In genomic region chr17:66571745-66572144, GRCh38 we compare ENCODE assay signal across 2 cellular contexts.
A peak's percentile ranks its signal among the peaks of the same experiment; 100 is the strongest.
TF ChIP-seq lines count a peak whose summit lies in the region.

No MANE protein-coding gene starts in this region.

TF ChIP-seq in HEK293, 187 proteins besides CTCF, POLR2A, EP300 and RAD21 (continues in another document):
- TF ChIP-seq, protein P1, sequence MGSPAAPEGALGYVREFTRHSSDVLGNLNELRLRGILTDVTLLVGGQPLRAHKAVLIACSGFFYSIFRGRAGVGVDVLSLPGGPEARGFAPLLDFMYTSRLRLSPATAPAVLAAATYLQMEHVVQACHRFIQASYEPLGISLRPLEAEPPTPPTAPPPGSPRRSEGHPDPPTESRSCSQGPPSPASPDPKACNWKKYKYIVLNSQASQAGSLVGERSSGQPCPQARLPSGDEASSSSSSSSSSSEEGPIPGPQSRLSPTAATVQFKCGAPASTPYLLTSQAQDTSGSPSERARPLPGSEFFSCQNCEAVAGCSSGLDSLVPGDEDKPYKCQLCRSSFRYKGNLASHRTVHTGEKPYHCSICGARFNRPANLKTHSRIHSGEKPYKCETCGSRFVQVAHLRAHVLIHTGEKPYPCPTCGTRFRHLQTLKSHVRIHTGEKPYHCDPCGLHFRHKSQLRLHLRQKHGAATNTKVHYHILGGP (tag by site-specific recombination; IDR thresholded peaks at IDR 0.05): no peak
- TF ChIP-seq REPIN1 (tag by site-specific recombination; IDR thresholded peaks at IDR 0.05; ENCODE audit: low read depth) (no peak), ZNF600 (tag by site-specific recombination; IDR thresholded peaks at IDR 0.05) (peak; percentile 74), ZNF223 (tag by site-specific recombination; IDR thresholded peaks at IDR 0.05) (no peak), GLI2 (tag by site-specific recombination; IDR thresholded peaks at IDR 0.05; ENCODE audit: borderline replicate concordance, low read depth) (no peak), ZNF747 (tag by site-specific recombination; IDR thresholded peaks at IDR 0.05) (no peak), ZNF18 (tag by site-specific recombination; IDR thresholded peaks at IDR 0.05) (no peak), ZXDB (tag by site-specific recombination; IDR thresholded peaks at IDR 0.05) (0 out of 2 replicates have a peak, but pooled peaks have one; percentile 40), ZNF350 (tag by site-specific recombination; IDR thresholded peaks at IDR 0.05) (no peak), KLF10 (tag by site-specific recombination; IDR thresholded peaks at IDR 0.05) (no peak), ZBTB6 (tag by site-specific recombination; IDR thresholded peaks at IDR 0.05) (no peak), ZNF518A (tag by site-specific recombination; conservative IDR thresholded peaks at IDR 0.05; ENCODE audit: low read depth) (no peak)
- TF ChIP-seq, protein P2, sequence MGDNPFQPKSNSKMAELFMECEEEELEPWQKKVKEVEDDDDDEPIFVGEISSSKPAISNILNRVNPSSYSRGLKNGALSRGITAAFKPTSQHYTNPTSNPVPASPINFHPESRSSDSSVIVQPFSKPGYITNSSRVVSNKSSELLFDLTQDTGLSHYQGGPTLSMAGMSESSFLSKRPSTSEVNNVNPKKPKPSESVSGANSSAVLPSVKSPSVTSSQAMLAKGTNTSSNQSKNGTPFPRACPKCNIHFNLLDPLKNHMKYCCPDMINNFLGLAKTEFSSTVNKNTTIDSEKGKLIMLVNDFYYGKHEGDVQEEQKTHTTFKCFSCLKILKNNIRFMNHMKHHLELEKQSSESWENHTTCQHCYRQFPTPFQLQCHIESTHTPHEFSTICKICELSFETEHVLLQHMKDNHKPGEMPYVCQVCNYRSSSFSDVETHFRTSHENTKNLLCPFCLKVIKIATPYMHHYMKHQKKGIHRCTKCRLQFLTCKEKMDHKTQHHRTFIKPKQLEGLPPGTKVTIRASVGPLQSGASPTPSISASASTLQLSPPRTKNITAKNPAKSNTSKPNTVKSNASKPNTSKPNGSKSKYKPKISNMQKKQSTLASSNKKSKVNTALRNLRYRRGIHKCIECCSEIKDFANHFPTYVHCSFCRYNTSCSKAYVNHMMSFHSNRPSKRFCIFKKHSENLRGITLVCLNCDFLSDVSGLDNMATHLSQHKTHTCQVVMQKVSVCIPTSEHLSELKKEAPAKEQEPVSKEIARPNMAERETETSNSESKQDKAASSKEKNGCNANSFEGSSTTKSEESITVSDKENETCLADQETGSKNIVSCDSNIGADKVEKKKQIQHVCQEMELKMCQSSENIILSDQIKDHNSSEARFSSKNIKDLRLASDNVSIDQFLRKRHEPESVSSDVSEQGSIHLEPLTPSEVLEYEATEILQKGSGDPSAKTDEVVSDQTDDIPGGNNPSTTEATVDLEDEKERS (tag by site-specific recombination; IDR thresholded peaks at IDR 0.05): no peak

TF ChIP-seq in IMR-90, 13 proteins besides CTCF, POLR2A, EP300 and RAD21 (continued from another document):
- no peak for TF ChIP-seq RCOR1 (IDR thresholded peaks at IDR 0.05; ENCODE audit: insufficient replicate concordance, low read length)
- no peak for TF ChIP-seq RFX5 (IDR thresholded peaks at IDR 0.05; ENCODE audit: low read depth, low read length)
- TF ChIP-seq BHLHE40 (IDR thresholded peaks at IDR 0.05; ENCODE audit: low read depth, low read length): no peak
- TF ChIP-seq FOS (IDR thresholded peaks at IDR 0.05; ENCODE audit: low read depth, low read length): no peak
- TF ChIP-seq MAZ (IDR thresholded peaks at IDR 0.05; ENCODE audit: borderline replicate concordance, low read depth, low read length): no peak
- no peak for TF ChIP-seq ELK1 (IDR thresholded peaks at IDR 0.05; ENCODE audit: borderline replicate concordance, low read depth, low read length)
- TF ChIP-seq CEBPB (IDR thresholded peaks at IDR 0.05; ENCODE audit: low read depth, low read length): no peak
- no peak for TF ChIP-seq MAFK (IDR thresholded peaks at IDR 0.05; ENCODE audit: low read depth, low read length)
- no peak for TF ChIP-seq MXI1 (IDR thresholded peaks at IDR 0.05; ENCODE audit: borderline replicate concordance, low read depth, low read length)
- no peak for TF ChIP-seq CHD1 (IDR thresholded peaks at IDR 0.05; ENCODE audit: low read depth, low read length)
- TF ChIP-seq, protein P3, sequence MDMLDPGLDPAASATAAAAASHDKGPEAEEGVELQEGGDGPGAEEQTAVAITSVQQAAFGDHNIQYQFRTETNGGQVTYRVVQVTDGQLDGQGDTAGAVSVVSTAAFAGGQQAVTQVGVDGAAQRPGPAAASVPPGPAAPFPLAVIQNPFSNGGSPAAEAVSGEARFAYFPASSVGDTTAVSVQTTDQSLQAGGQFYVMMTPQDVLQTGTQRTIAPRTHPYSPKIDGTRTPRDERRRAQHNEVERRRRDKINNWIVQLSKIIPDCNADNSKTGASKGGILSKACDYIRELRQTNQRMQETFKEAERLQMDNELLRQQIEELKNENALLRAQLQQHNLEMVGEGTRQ (IDR thresholded peaks at IDR 0.05; ENCODE audit: low read depth, low read length): no peak
